Comparison of ENCODE assay signal across 17 cellular contexts in the genomic region with DNA sequence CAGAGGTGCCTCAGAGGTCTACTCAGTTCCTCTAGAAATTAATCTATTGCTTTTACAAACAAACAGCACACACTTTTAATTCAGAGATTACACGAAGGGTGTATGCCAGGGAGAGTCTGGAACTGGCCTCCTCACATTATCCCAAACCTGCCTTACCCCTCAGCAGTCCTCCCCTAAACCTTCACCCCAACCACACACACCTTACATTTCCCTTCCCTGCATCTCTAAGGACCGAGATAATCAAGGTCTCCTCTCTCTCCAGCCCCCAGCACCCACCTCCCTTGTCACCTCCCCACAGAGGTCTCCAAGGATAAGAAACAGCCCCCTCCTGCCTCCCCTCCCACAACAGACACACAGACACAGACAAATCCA. TPM values are rescaled to one million over a fixed set of nuclear protein-coding genes. Genes with fewer than 3 reads are reported as not detected.
DNase-seq lines count a peak whose midpoint lies in the region; ATAC-seq and TF ChIP-seq lines count a peak whose summit lies in the region.
"Had no signal": no experiment of that assay in that cellular context is flagged by ENCODE, and none has a peak within 500 bp of the region (broad histone marks: within the 10 kb centered on the region; RNA-seq: fewer than 3 reads in every experiment).

No MANE protein-coding gene starts in this region.

- peaks cover 15% of the 10 kb centered on the region for H3K36me3 Mint-ChIP-seq in activated CD4-positive, alpha-beta T cell treated with anti-CD3 and anti-CD28 coated beads, Interleukin-2, amount 10 ng/mL, durations not matched to agents 7 days and 5 days (ENCODE audit: low read depth)
- H3K36me3 Mint-ChIP-seq in activated CD4-positive, alpha-beta memory T cell treated with anti-CD3 and anti-CD28 coated beads, Interleukin-2, amount 10 ng/mL, durations not matched to agents 7 days and 5 days (ENCODE audit: low read depth), result peaks cover 48% of the 10 kb centered on the region

- no peaks in the 10 kb centered on the region for H3F3A ChIP-seq in smooth muscle cell (ENCODE audit: low read depth)

- no peaks in the 10 kb centered on the region for H3K9me3 Mint-ChIP-seq in activated CD4-positive, alpha-beta T cell treated with anti-CD3 and anti-CD28 coated beads, Interleukin-2, amount 10 ng/mL, durations not matched to agents 7 days and 5 days
- no peaks in the 10 kb centered on the region for H3K9me3 Mint-ChIP-seq in activated CD4-positive, alpha-beta memory T cell treated with anti-CD3 and anti-CD28 coated beads, Interleukin-2, amount 10 ng/mL, durations not matched to agents 7 days and 5 days

- H3K27ac ChIP-seq in smooth muscle cell (ENCODE audit: low read depth), result peak overlapping the region; percentile 21
- H3K27ac ChIP-seq: A549, lower lobe of right lung, tibial nerve had no signal

- H3K4me3 Mint-ChIP-seq in activated CD4-positive, alpha-beta T cell treated with anti-CD3 and anti-CD28 coated beads, Interleukin-2, amount 10 ng/mL, durations not matched to agents 7 days and 5 days, result peak overlapping the region; percentile 77
- peak overlapping the region; percentile 52 for H3K4me3 Mint-ChIP-seq in activated CD4-positive, alpha-beta memory T cell treated with anti-CD3 and anti-CD28 coated beads, Interleukin-2, amount 10 ng/mL, durations not matched to agents 7 days and 5 days
- H3K4me3 Mint-ChIP-seq: activated CD8-positive, alpha-beta memory T cell treated with anti-CD3 and anti-CD28 coated beads, Interleukin-2, amount 10 ng/mL, durations not matched to agents 7 days and 5 days had no signal

- H3K4me3 ChIP-seq in iPS-11a (ENCODE audit: low read depth, low read length), result peak overlapping the region; percentile 54
- H3K4me3 ChIP-seq in smooth muscle cell, result peak overlapping the region; percentile 53
- H3K4me3 ChIP-seq: A549, adrenal gland, lower lobe of right lung had no signal

- peak overlapping the region; percentile 94 for H2AFZ ChIP-seq in smooth muscle cell (ENCODE audit: low read depth)

- no peaks in the 10 kb centered on the region for H3K79me2 ChIP-seq in smooth muscle cell (ENCODE audit: low read depth)

- no peaks in the 10 kb centered on the region for H3K9me3 ChIP-seq in smooth muscle cell (replicated peaks; ENCODE audit: low read depth)
- H3K9me3 ChIP-seq: A549, adrenal gland, lower lobe of right lung, tibial nerve had no signal

- peak overlapping the region; percentile 84 for H3K4me2 ChIP-seq in smooth muscle cell
- H3K4me2 ChIP-seq: A549 had no signal

- POLR2A ChIA-PET in activated CD4-positive, alpha-beta T cell treated with anti-CD3 and anti-CD28 coated beads, Interleukin-2, amount 10 ng/mL, durations not matched to agents 7 days and 5 days (lab: Charles Lee), result no interaction called here
- POLR2A ChIA-PET in activated CD4-positive, alpha-beta memory T cell treated with anti-CD3 and anti-CD28 coated beads, Interleukin-2, amount 10 ng/mL, durations not matched to agents 7 days and 5 days (lab: Charles Lee), result no interaction called here

- H3K36me3 ChIP-seq in smooth muscle cell (ENCODE audit: low read depth), result no peaks in the 10 kb centered on the region
- H3K36me3 ChIP-seq: adrenal gland, lower lobe of right lung, tibial nerve had no signal

- peak overlapping the region; percentile 37 for H3K9ac ChIP-seq in smooth muscle cell (ENCODE audit: low read depth)

- no peak for ATAC-seq in HG02870 (IDR thresholded peaks at IDR 0.05; ENCODE audit: unreplicated experiment)
- no peak for ATAC-seq in Right ventricle myocardium inferior
- ATAC-seq: activated CD8-positive, alpha-beta memory T cell treated with anti-CD3 and anti-CD28 coated beads, Interleukin-2, amount 10 ng/mL, durations not matched to agents 7 days and 5 days had no signal

- CTCF ChIA-PET in activated CD4-positive, alpha-beta T cell treated with anti-CD3 and anti-CD28 coated beads, Interleukin-2, amount 10 ng/mL, durations not matched to agents 7 days and 5 days (lab: Charles Lee), result no interaction called here
- CTCF ChIA-PET in activated CD4-positive, alpha-beta memory T cell treated with anti-CD3 and anti-CD28 coated beads, Interleukin-2, amount 10 ng/mL, durations not matched to agents 7 days and 5 days (lab: Charles Lee), result interaction anchor here (2.0 kb wide), 1 partner anchor 32 kb away, joined by 4 read pairs; no protein-coding TSS in a partner anchor

- H3K4me1 ChIP-seq in smooth muscle cell (ENCODE audit: low read depth), result no peaks in the 10 kb centered on the region
- H3K4me1 ChIP-seq: A549, adrenal gland, lower lobe of right lung, tibial nerve had no signal

- H3K27me3 Mint-ChIP-seq in activated CD4-positive, alpha-beta T cell treated with anti-CD3 and anti-CD28 coated beads, Interleukin-2, amount 10 ng/mL, durations not matched to agents 7 days and 5 days, result peaks cover 12% of the 10 kb centered on the region
- H3K27me3 Mint-ChIP-seq in activated CD4-positive, alpha-beta memory T cell treated with anti-CD3 and anti-CD28 coated beads, Interleukin-2, amount 10 ng/mL, durations not matched to agents 7 days and 5 days, result peaks cover 3% of the 10 kb centered on the region

- peak overlapping the region; percentile 81 for H3K27ac Mint-ChIP-seq in activated CD4-positive, alpha-beta T cell treated with anti-CD3 and anti-CD28 coated beads, Interleukin-2, amount 10 ng/mL, durations not matched to agents 7 days and 5 days
- no peak overlapping the region for H3K27ac Mint-ChIP-seq in activated CD4-positive, alpha-beta memory T cell treated with anti-CD3 and anti-CD28 coated beads, Interleukin-2, amount 10 ng/mL, durations not matched to agents 7 days and 5 days
- H3K27ac Mint-ChIP-seq: activated CD8-positive, alpha-beta memory T cell treated with anti-CD3 and anti-CD28 coated beads, Interleukin-2, amount 10 ng/mL, durations not matched to agents 7 days and 5 days had no signal

- no peak for TF ChIP-seq CTCF in smooth muscle cell (IDR thresholded peaks at IDR 0.05; ENCODE audit: borderline replicate concordance, insufficient read depth, poor library complexity, severe bottlenecking)

- 12% methylated on average over 2 of the region's 2 CpGs for WGBS in smooth muscle cell (ENCODE audit: low lambda C conversion rate)

- no peaks in the 10 kb centered on the region for H3K27me3 ChIP-seq in smooth muscle cell (ENCODE audit: low read depth)
- H3K27me3 ChIP-seq: adrenal gland, tibial nerve had no signal

- no peaks in the 10 kb centered on the region for H4K20me1 ChIP-seq in smooth muscle cell (ENCODE audit: low read depth)

- intact Hi-C loops in Right ventricle myocardium inferior (cut with DNase I), result loop anchor here (10.0 kb wide), 1 partner anchor 59 kb away; no protein-coding TSS in a partner anchor

- peaks cover 36% of the 10 kb centered on the region for H3K4me1 Mint-ChIP-seq in activated CD4-positive, alpha-beta T cell treated with anti-CD3 and anti-CD28 coated beads, Interleukin-2, amount 10 ng/mL, durations not matched to agents 7 days and 5 days
- H3K4me1 Mint-ChIP-seq in activated CD4-positive, alpha-beta memory T cell treated with anti-CD3 and anti-CD28 coated beads, Interleukin-2, amount 10 ng/mL, durations not matched to agents 7 days and 5 days, result peaks cover 43% of the 10 kb centered on the region

- DNase-seq in activated CD4-positive, alpha-beta T cell treated with anti-CD3 and anti-CD28 coated beads, Interleukin-2, amount 10 ng/mL, durations not matched to agents 7 days and 5 days, result no peak
- DNase-seq in activated CD4-positive, alpha-beta T cell treated with anti-CD3 and anti-CD28 coated beads, Interleukin-2, amount 50 U/mL, for 48 hours, result no peak
- DNase-seq in activated CD4-positive, alpha-beta memory T cell treated with anti-CD3 and anti-CD28 coated beads, Interleukin-2, amount 10 ng/mL, durations not matched to agents 7 days and 5 days, result no peak
- DNase-seq in smooth muscle cell (lab: John Stamatoyannopoulos, UW; ENCODE audit: unreplicated experiment) (no peak), GDM1 (lab: John Stamatoyannopoulos, UW) (no peak), Right ventricle myocardium inferior (ENCODE audit: missing footprints) (no peak)
- DNase-seq: activated CD8-positive, alpha-beta memory T cell treated with anti-CD3 and anti-CD28 coated beads, Interleukin-2, amount 10 ng/mL, durations not matched to agents 7 days and 5 days; hippocampal formation; KG1; NCI-H1417 treated with DMSO at 0.1 percent for 48 hours; NCI-H526 treated with DMSO at 0.1 percent for 48 hours had no signal

RNA-seq across cellular contexts. Expression of a gene that starts 6.1 kb away (rescaled TPM):
- total RNA-seq in activated CD4-positive, alpha-beta T cell treated with anti-CD3 and anti-CD28 coated beads, Interleukin-2, amount 10 ng/mL, durations not matched to agents 7 days and 5 days, result 10 to 100 TPM; 51.4 to 55.9 TPM
- 100 to 1,000 TPM; 155 TPM for total RNA-seq in activated CD4-positive, alpha-beta memory T cell treated with anti-CD3 and anti-CD28 coated beads, Interleukin-2, amount 10 ng/mL, durations not matched to agents 7 days and 5 days
- 22.4 and 32.9 TPM in 2 replicates for total RNA-seq in smooth muscle cell
- 28.5 and 82.4 TPM in 2 replicates for polyA plus RNA-seq in smooth muscle cell
- total RNA-seq in Right ventricle myocardium inferior, result 32.4 TPM
- polyA plus RNA-seq: A549 had no signal

RNA-seq across cellular contexts. Expression of a gene that starts 53.4 kb away (rescaled TPM):
- 10 to 100 TPM; 27.9 to 29.2 TPM for total RNA-seq in activated CD4-positive, alpha-beta T cell treated with anti-CD3 and anti-CD28 coated beads, Interleukin-2, amount 10 ng/mL, durations not matched to agents 7 days and 5 days
- total RNA-seq in activated CD4-positive, alpha-beta memory T cell treated with anti-CD3 and anti-CD28 coated beads, Interleukin-2, amount 10 ng/mL, durations not matched to agents 7 days and 5 days, result 10 to 100 TPM; 12.7 to 14.0 TPM
- total RNA-seq in smooth muscle cell (7.8 and 10.4 TPM in 2 replicates), Right ventricle myocardium inferior (21.2 TPM)
- 7.9 and 32.0 TPM in 2 replicates for polyA plus RNA-seq in smooth muscle cell
- polyA plus RNA-seq: A549 had no signal

RNA-seq across cellular contexts. Expression of a gene that starts 53.7 kb away (rescaled TPM):
- 1 to 10 TPM; 4.7 to 5.2 TPM for total RNA-seq in activated CD4-positive, alpha-beta T cell treated with anti-CD3 and anti-CD28 coated beads, Interleukin-2, amount 10 ng/mL, durations not matched to agents 7 days and 5 days
- 10 to 100 TPM; 35.4 to 41.1 TPM for total RNA-seq in activated CD4-positive, alpha-beta memory T cell treated with anti-CD3 and anti-CD28 coated beads, Interleukin-2, amount 10 ng/mL, durations not matched to agents 7 days and 5 days
- total RNA-seq in smooth muscle cell, result 1.0 TPM in 1 of 2 replicates, not detected in the other
- polyA plus RNA-seq in smooth muscle cell, result not detected in 2 replicates
- 5.3 TPM for total RNA-seq in Right ventricle myocardium inferior
- polyA plus RNA-seq: A549 had no signal
